8 cellular contexts compared by ENCODE assay signal in the genomic region with DNA sequence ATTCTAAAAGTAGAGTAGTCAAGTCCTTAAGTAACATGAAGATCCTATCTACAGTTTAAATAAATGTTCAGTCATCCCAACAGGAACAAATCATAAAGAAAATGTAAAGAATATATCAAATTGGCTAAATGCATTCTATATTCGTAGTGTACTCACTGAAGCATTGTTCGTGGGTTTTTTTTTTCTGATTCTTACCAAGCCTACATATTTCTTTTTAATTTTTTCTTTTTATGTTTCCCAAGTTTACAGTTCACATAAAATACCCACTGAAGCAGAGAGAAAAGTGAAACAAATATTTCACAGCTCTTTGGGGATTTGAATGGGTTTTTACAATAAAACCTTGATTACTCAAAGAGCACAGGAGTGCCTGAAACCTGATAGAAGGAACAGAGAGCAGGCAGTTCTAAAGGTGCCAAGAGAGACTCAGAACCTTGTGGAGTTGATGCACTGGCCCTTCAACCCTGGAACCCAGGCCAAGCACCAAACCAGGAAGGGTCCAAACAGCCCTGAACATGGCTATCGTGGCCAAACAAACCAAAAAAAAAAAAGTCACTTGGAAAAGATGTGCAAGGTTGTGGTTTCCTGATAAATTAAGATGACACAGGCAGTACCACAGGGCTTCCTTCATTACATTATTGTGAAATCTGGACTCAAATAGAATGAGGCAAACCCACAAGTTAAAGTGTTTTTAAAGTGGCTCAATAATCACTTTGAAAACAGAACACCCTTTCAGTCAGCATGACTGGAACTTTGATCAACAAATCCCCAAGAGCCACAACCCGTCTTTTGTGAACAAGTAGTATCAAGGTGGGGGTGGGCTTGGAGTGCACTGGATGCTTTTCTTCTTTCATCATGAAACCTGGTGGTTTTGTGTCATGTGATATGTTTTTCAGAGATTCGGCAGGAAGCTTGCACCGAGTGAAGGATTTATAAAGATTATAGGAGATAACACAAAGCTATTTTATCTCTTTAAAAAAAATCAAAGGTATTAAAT.
DNase-seq lines count a peak whose midpoint lies in the region; ATAC-seq, FAIRE-seq and TF ChIP-seq lines count a peak whose summit lies in the region.

No MANE protein-coding gene starts in this region.

- H2BK5ac ChIP-seq in neuronal stem cell (ENCODE audit: low read length): no peak overlapping the region

- H3K9ac ChIP-seq in neuronal stem cell (ENCODE audit: low read depth, low read length, poor library complexity): no peak overlapping the region

- peaks cover 2% of the 10 kb centered on the region in 2 donors for H3K4me1 ChIP-seq in neuronal stem cell (ENCODE audit: control insufficient read depth in 2 of 2, insufficient read depth in 1 of 2, low read depth in 1 of 2, low read length in 2 of 2)

- no peak overlapping the region for H3K4ac ChIP-seq in neuronal stem cell (ENCODE audit: low read length)

- no peak overlapping the region for H2BK12ac ChIP-seq in neuronal stem cell (ENCODE audit: low read length)

- WGBS in neuronal stem cell (ENCODE audit: extremely low coverage in 2 of 2, insufficient read length in 2 of 2, insufficient replicate concordance in 1 of 2), 2 donors: no CpG with 5 or more reads among the region's 6 CpGs

- H4K91ac ChIP-seq in neuronal stem cell (ENCODE audit: low read depth, low read length, poor library complexity): no peak overlapping the region

- H4K8ac ChIP-seq in neuronal stem cell (ENCODE audit: low read depth, low read length): no peak overlapping the region

- in situ Hi-C loops in astrocyte of the spinal cord (cut with HindIII; ENCODE audit: low sequenced_read_pairs): no loop called here

- no peaks in the 10 kb centered on the region for H3K9me3 ChIP-seq in neuronal stem cell (replicated peaks in 1 of 2; ENCODE audit: control insufficient read depth in 2 of 2, insufficient read depth in 1 of 2, low read depth in 1 of 2, low read length in 2 of 2)

- H3K4me3 ChIP-seq in AG09309 (ENCODE audit: control insufficient read depth, low read depth, low read length) (no peak overlapping the region), astrocyte of the spinal cord (ENCODE audit: low read depth, low read length) (no peak overlapping the region), neuronal stem cell (ENCODE audit: low read length in 2 of 2) (no peak overlapping the region)

- H2BK15ac ChIP-seq in neuronal stem cell (ENCODE audit: low read length): no peak overlapping the region

- H3K36me3 ChIP-seq in neuronal stem cell (replicated peaks in 1 of 2; ENCODE audit: control insufficient read depth in 2 of 2, insufficient read depth in 2 of 2, low read length in 2 of 2): no peaks in the 10 kb centered on the region

- ATAC-seq in GM19395 (IDR thresholded peaks at IDR 0.05; ENCODE audit: unreplicated experiment) (peak; percentile 62), HG02798 (IDR thresholded peaks at IDR 0.05; ENCODE audit: poor library complexity, unreplicated experiment) (no peak)

- peak overlapping the region; percentile 52 for H2AFZ ChIP-seq in neuronal stem cell (ENCODE audit: low read length)

- no peaks in the 10 kb centered on the region for H3K79me1 ChIP-seq in neuronal stem cell (ENCODE audit: low read depth, low read length)

- no peaks in the 10 kb centered on the region for H3K27me3 ChIP-seq in neuronal stem cell (ENCODE audit: control insufficient read depth in 3 of 3, insufficient read depth in 3 of 3, low read depth in 1 of 3, low read length in 3 of 3)

- no peak overlapping the region for H3K27ac ChIP-seq in neuronal stem cell (replicated peaks; ENCODE audit: low read length)

- H3K14ac ChIP-seq in neuronal stem cell (ENCODE audit: low read length): no peak overlapping the region

- no peak overlapping the region for H3K23ac ChIP-seq in neuronal stem cell (ENCODE audit: low read depth, low read length, poor library complexity)

- no peak overlapping the region for H2BK120ac ChIP-seq in neuronal stem cell (ENCODE audit: low read depth, low read length)

- no peak overlapping the region for H3K4me2 ChIP-seq in neuronal stem cell (ENCODE audit: insufficient read depth, low read length, poor library complexity, severe bottlenecking)

- TF ChIP-seq CTCF in AG09309 (IDR thresholded peaks at IDR 0.05; ENCODE audit: control insufficient read depth, insufficient read depth, low read depth, low read length, missing control alignments) (no peak), astrocyte of the spinal cord (IDR thresholded peaks at IDR 0.05; ENCODE audit: low read depth, low read length) (no peak)

- H3K18ac ChIP-seq in neuronal stem cell (ENCODE audit: low read length): no peak overlapping the region

- no peak for TF ChIP-seq POLR2A in GM12891 (IDR thresholded peaks at IDR 0.05; ENCODE audit: low read depth, low read length)

- DNase-seq in AG09309 (ENCODE audit: low read depth) (peak; percentile 81), NCI-H510A (lab: John Stamatoyannopoulos, UW) (peak; percentile 17), astrocyte of the spinal cord (ENCODE audit: low read depth, low spot score) (peak; percentile 96), neuronal stem cell (ENCODE audit: low spot score) (no peak), DMS79 treated with DMSO at 0.1 percent for 48 hours (lab: John Stamatoyannopoulos, UW) (no peak), GM12891 (ENCODE audit: insufficient read length, low spot score) (no peak)

- H2AK5ac ChIP-seq in neuronal stem cell (ENCODE audit: low read depth, low read length): no peak overlapping the region

- FAIRE-seq in GM12891 (lab: Jason Lieb, UNC): no peak

TF ChIP-seq in GM12891, 5 proteins besides CTCF, POLR2A, EP300 and RAD21:
- TF ChIP-seq POLR2AphosphoS5 (IDR thresholded peaks at IDR 0.05; ENCODE audit: low read depth, low read length) (no peak), SPI1 (IDR thresholded peaks at IDR 0.05; ENCODE audit: low read depth, low read length) (no peak), PAX5 (IDR thresholded peaks at IDR 0.05; ENCODE audit: insufficient read depth, low read length, severe bottlenecking) (no peak), TAF1 (IDR thresholded peaks at IDR 0.05; ENCODE audit: low read depth, low read length) (no peak), POU2F2 (IDR thresholded peaks at IDR 0.05; ENCODE audit: low read depth, low read length) (no peak)

Comparison
In these comparisons a context has a peak if more than half of its experiments do, and no peak if none do; other contexts are left out.
1. DNase-seq: peak in AG09309 (single experiment), NCI-H510A (single experiment) and astrocyte of the spinal cord (single experiment); none in neuronal stem cell (single experiment), DMS79 treated with DMSO at 0.1 percent for 48 hours (single experiment) and GM12891 (single experiment).